In the genomic region with DNA sequence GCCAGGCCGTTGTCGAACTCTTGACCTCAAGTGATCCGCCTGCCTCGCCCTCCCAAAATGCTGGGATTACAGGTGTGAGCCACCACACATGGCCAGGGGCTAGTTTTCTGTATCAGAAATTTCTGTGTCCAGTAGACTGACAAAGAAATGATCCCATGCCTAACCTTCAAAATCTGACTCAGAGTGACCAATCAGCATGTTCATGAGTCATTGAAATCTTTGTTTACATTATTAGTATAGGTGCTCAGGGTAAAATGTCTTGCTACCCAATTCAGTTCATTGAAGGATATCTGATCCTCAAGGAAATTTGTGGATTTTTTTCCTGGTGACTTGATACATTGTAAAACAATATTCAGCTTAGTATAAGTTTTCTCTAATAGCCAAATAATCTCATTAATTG, we compare ENCODE assay signal across 1 cellular context.
TF ChIP-seq lines count a peak whose summit lies in the region.

No MANE protein-coding gene starts in this region.

TF ChIP-seq in IMR-90, 13 proteins besides CTCF, POLR2A, EP300 and RAD21:
- no peak for TF ChIP-seq CEBPB (IDR thresholded peaks at IDR 0.05; ENCODE audit: low read depth, low read length)
- TF ChIP-seq FOS (IDR thresholded peaks at IDR 0.05; ENCODE audit: low read depth, low read length), result peak; percentile 61; the same call in 1 of the 2 replicates
